2 cellular contexts compared by ENCODE assay signal in the genomic region with DNA sequence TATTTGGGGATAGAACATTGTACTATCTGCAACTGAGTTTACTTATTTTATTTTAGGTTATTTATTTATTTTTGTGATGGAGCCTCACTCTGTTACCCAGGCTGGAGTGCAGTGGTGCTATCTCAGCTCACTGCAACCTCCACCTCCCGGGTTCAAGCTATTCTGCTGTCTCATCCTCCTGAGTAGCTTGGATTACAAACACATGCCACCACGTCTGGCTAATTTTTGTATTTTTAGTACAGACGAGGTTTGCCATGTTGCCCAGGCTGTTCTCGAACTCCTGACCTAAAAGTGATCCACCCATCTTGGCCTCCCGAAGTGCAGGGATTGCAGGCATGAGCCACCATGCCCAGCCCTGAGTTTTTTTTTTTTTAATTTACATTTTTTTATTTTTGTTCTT. TPM values are rescaled to one million over a fixed set of nuclear protein-coding genes. Genes with fewer than 3 reads are reported as not detected.
"Had no signal": no experiment of that assay in that cellular context is flagged by ENCODE, and none has a peak within 500 bp of the region (broad histone marks: within the 10 kb centered on the region; RNA-seq: fewer than 3 reads in every experiment).

No MANE protein-coding gene starts in this region.

RNA-seq across cellular contexts. Expression of a gene that starts 52.2 kb away (rescaled TPM):
- total RNA-seq: lung microvascular endothelial cell had no signal
- polyA plus RNA-seq: hepatocyte had no signal
